1 cellular context compared by ENCODE assay signal in genomic region chr11:65134952-65135632, GRCh38.
TF ChIP-seq lines count a peak whose summit lies in the region.

No MANE protein-coding gene starts in this region.

TF ChIP-seq in HEK293, 187 proteins besides CTCF, POLR2A, EP300 and RAD21 (continued from another document):
- TF ChIP-seq GLIS1 (tag by site-specific recombination; IDR thresholded peaks at IDR 0.05) (peak; percentile 50), ZNF391 (tag by site-specific recombination; IDR thresholded peaks at IDR 0.05; ENCODE audit: borderline replicate concordance, low read depth) (0 out of 2 replicates have a peak, but pooled peaks have one; percentile 34), ZBTB48 (tag by site-specific recombination; IDR thresholded peaks at IDR 0.05) (peak; percentile 94), SP2 (tag by site-specific recombination; IDR thresholded peaks at IDR 0.05) (peak; percentile 90), ZBTB17 (tag by site-specific recombination; IDR thresholded peaks at IDR 0.05) (peak; percentile 18), ZNF585B (tag by site-specific recombination; IDR thresholded peaks at IDR 0.05) (no peak), ZNF660 (tag by site-specific recombination; IDR thresholded peaks at IDR 0.05) (peak; percentile 18; the same call in 1 of the 2 replicates), ZFHX2 (tag by site-specific recombination; conservative IDR thresholded peaks at IDR 0.05) (peak; percentile 70), ZNF335 (tag by site-specific recombination; conservative IDR thresholded peaks at IDR 0.05) (peak; percentile 69), ZBTB20 (tag by site-specific recombination; IDR thresholded peaks at IDR 0.05) (peak; percentile 62; the same call in 1 of the 2 replicates), ZNF202 (tag by site-specific recombination; IDR thresholded peaks at IDR 0.05; ENCODE audit: borderline replicate concordance) (no peak), PRDM1 (tag by site-specific recombination; IDR thresholded peaks at IDR 0.05) (peak; percentile 80), ZNF366 (tag by site-specific recombination; conservative IDR thresholded peaks at IDR 0.05) (no peak), ZNF324 (tag by site-specific recombination; IDR thresholded peaks at IDR 0.05) (no peak), ZNF394 (tag by site-specific recombination; IDR thresholded peaks at IDR 0.05; ENCODE audit: borderline replicate concordance) (peak; percentile 0; the same call in 1 of the 2 replicates), KLF8 (tag by site-specific recombination; IDR thresholded peaks at IDR 0.05) (no peak), SETDB1 (IDR thresholded peaks at IDR 0.05; ENCODE audit: insufficient read length, low read length) (no peak)
- TF ChIP-seq, protein P1, sequence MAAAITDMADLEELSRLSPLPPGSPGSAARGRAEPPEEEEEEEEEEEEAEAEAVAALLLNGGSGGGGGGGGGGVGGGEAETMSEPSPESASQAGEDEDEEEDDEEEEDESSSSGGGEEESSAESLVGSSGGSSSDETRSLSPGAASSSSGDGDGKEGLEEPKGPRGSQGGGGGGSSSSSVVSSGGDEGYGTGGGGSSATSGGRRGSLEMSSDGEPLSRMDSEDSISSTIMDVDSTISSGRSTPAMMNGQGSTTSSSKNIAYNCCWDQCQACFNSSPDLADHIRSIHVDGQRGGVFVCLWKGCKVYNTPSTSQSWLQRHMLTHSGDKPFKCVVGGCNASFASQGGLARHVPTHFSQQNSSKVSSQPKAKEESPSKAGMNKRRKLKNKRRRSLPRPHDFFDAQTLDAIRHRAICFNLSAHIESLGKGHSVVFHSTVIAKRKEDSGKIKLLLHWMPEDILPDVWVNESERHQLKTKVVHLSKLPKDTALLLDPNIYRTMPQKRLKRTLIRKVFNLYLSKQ (tag by site-specific recombination; IDR thresholded peaks at IDR 0.05; ENCODE audit: borderline replicate concordance): no peak
